13 cellular contexts compared by ENCODE assay signal in the genomic region with DNA sequence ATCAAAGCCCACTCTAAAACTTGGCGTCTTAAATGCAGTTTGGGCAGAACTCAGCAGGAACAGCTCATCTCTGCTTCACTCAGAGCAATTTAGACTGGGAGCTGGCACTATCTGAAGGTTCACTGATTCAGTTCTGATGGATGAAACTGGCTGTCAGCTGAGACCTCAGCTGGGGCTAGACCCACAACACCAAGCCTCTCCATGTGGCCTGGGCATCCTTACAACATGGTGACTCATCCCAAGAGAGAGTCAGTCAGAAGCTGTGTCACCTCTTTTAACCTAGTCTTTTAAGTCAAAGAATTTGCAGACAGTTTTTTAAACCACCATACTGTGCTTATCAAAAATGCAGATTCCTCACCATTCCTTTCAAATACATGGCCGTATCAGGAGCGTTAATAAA.
DNase-seq lines count a peak whose midpoint lies in the region; ATAC-seq, FAIRE-seq and TF ChIP-seq lines count a peak whose summit lies in the region.
"Had no signal": no experiment of that assay in that cellular context is flagged by ENCODE, and none has a peak within 500 bp of the region (broad histone marks: within the 10 kb centered on the region; RNA-seq: fewer than 3 reads in every experiment).

No MANE protein-coding gene starts in this region.

- no peaks in the 10 kb centered on the region for H3K36me3 ChIP-seq in testis (ENCODE audit: low read depth, missing control alignments)
- H3K36me3 ChIP-seq: esophagus muscularis mucosa, thyroid gland had no signal

- no peaks in the 10 kb centered on the region for H3K4me1 ChIP-seq in testis
- H3K4me1 ChIP-seq: parathyroid adenoma, thyroid gland had no signal

- H3K9me3 ChIP-seq in testis: no peaks in the 10 kb centered on the region
- H3K9me3 ChIP-seq: esophagus muscularis mucosa, thyroid gland had no signal

- H3K27me3 ChIP-seq in testis: no peaks in the 10 kb centered on the region
- H3K27me3 ChIP-seq: esophagus muscularis mucosa, thyroid gland had no signal

- no peak overlapping the region for H3K27ac ChIP-seq in testis
- H3K27ac ChIP-seq: esophagus muscularis mucosa, parathyroid adenoma, thyroid gland had no signal

- DNase-seq in AG08396 (ENCODE audit: low spot score) (peak; percentile 52), H54 (ENCODE audit: insufficient read length, low spot score) (peak; percentile 28), RCC 7860 (ENCODE audit: low spot score) (peak; percentile 64), fibroblast of mammary gland (ENCODE audit: low read depth) (peak; percentile 90), mesenteric fat pad (ENCODE audit: low spot score) (no peak), testis (no peak)
- DNase-seq: CD4-positive, alpha-beta T cell; left ventricle myocardium superior; thyroid gland had no signal

- WGBS in testis, 2 donors: 94 to 95% methylated on average over 3 of the region's 3 CpGs

- intact Hi-C loops in testis (cut with DNase I; ENCODE audit: low total_unique reads): no loop called here

- TF ChIP-seq CTCF in fibroblast of mammary gland (conservative IDR thresholded peaks at IDR 0.05; ENCODE audit: control insufficient read depth, insufficient read depth, low read depth, low read length) (no peak), testis (IDR thresholded peaks at IDR 0.05) (no peak)

- H3K4me3 ChIP-seq in fibroblast of mammary gland (ENCODE audit: control insufficient read depth, low read depth, low read length): no peak overlapping the region
- H3K4me3 ChIP-seq in testis: no peak overlapping the region
- H3K4me3 ChIP-seq: esophagus muscularis mucosa, thyroid gland had no signal

- ATAC-seq in HG03108 (IDR thresholded peaks at IDR 0.05; ENCODE audit: unreplicated experiment) (no peak), GM18502 (IDR thresholded peaks at IDR 0.05; ENCODE audit: poor library complexity, unreplicated experiment) (no peak)
- ATAC-seq: left ventricle myocardium superior had no signal

- FAIRE-seq in H54 (lab: Jason Lieb, UNC) (peak; percentile 97), RCC 7860 (lab: Jason Lieb, UNC) (peak; percentile 77)

- TF ChIP-seq POLR2A in H54 (IDR thresholded peaks at IDR 0.05; ENCODE audit: low read depth, low read length) (no peak), testis (IDR thresholded peaks at IDR 0.05) (no peak)

Comparison
In these comparisons a context has a peak if more than half of its experiments do, and no peak if none do; other contexts are left out.
1. DNase-seq: peak in AG08396 (single experiment), H54 (single experiment), RCC 7860 (single experiment) and fibroblast of mammary gland (single experiment); none in mesenteric fat pad (single experiment) and testis (single experiment).